19 cellular contexts compared by ENCODE assay signal in genomic region chr1:91828007-91828321, GRCh38. TPM values are rescaled to one million over a fixed set of nuclear protein-coding genes. Genes with fewer than 3 reads are reported as not detected.
DNase-seq lines count a peak whose midpoint lies in the region; ATAC-seq and TF ChIP-seq lines count a peak whose summit lies in the region.
"Had no signal": no experiment of that assay in that cellular context is flagged by ENCODE, and none has a peak within 500 bp of the region (broad histone marks: within the 10 kb centered on the region; RNA-seq: fewer than 3 reads in every experiment).

No MANE protein-coding gene starts in this region.

- no peaks in the 10 kb centered on the region for H3K9me3 Mint-ChIP-seq in activated CD4-positive, alpha-beta memory T cell treated with anti-CD3 and anti-CD28 coated beads for 36 hours
- H3K9me3 Mint-ChIP-seq: activated naive CD8-positive, alpha-beta T cell treated with anti-CD3 and anti-CD28 coated beads for 36 hours; activated T-cell treated with anti-CD3 and anti-CD28 coated beads, Interleukin-2, amount 50 U/mL, for 24 hours; neural progenitor cell had no signal

- no peak overlapping the region for H3K4me3 Mint-ChIP-seq in activated CD4-positive, alpha-beta memory T cell treated with anti-CD3 and anti-CD28 coated beads for 36 hours
- H3K4me3 Mint-ChIP-seq: activated naive CD8-positive, alpha-beta T cell treated with anti-CD3 and anti-CD28 coated beads for 36 hours; activated T-cell treated with anti-CD3 and anti-CD28 coated beads, Interleukin-2, amount 50 U/mL, for 24 hours; neural progenitor cell had no signal

- no peak for TF ChIP-seq POLR2A in stomach (IDR thresholded peaks at IDR 0.05)

- H3K27ac Mint-ChIP-seq in activated CD4-positive, alpha-beta memory T cell treated with anti-CD3 and anti-CD28 coated beads for 36 hours = no peak overlapping the region
- H3K27ac Mint-ChIP-seq: activated naive CD8-positive, alpha-beta T cell treated with anti-CD3 and anti-CD28 coated beads for 36 hours; activated T-cell treated with anti-CD3 and anti-CD28 coated beads, Interleukin-2, amount 50 U/mL, for 24 hours; neural progenitor cell had no signal

- peaks cover 23% of the 10 kb centered on the region for H3K4me1 Mint-ChIP-seq in activated CD4-positive, alpha-beta memory T cell treated with anti-CD3 and anti-CD28 coated beads for 36 hours (ENCODE audit: low read depth)

- H3K27ac ChIP-seq in esophagus (ENCODE audit: low read depth in 2 of 2, low read length in 1 of 2) (peak overlapping the region; percentile 71 to 76), lower lobe of right lung (peak overlapping the region; percentile 13), stomach (peak overlapping the region in 3 of 5 donors; percentile 9 to 25 (median 11))
- H3K27ac ChIP-seq: BLaER1 treated with 17β-estradiol and CSF1 and Interleukin-3, amounts not matched to agents 10 nM and 100 nM; neural progenitor cell; SJSA1 had no signal

- H3K9me3 ChIP-seq in esophagus (ENCODE audit: control insufficient read depth in 2 of 2, insufficient read depth in 1 of 2, low read depth in 1 of 2, low read length in 1 of 2) = no peaks in the 10 kb centered on the region
- no peaks in the 10 kb centered on the region for H3K9me3 ChIP-seq in lower lobe of right lung
- no peaks in the 10 kb centered on the region for H3K9me3 ChIP-seq in stomach
- H3K9me3 ChIP-seq: BLaER1 treated with 17β-estradiol and CSF1 and Interleukin-3, amounts not matched to agents 10 nM and 100 nM had no signal

- no peaks in the 10 kb centered on the region for H3K27me3 Mint-ChIP-seq in activated CD4-positive, alpha-beta memory T cell treated with anti-CD3 and anti-CD28 coated beads for 36 hours
- H3K27me3 Mint-ChIP-seq: activated naive CD8-positive, alpha-beta T cell treated with anti-CD3 and anti-CD28 coated beads for 36 hours; activated T-cell treated with anti-CD3 and anti-CD28 coated beads, Interleukin-2, amount 50 U/mL, for 24 hours had no signal

- no peak overlapping the region for H3K4me3 ChIP-seq in esophagus (ENCODE audit: low read depth in 1 of 2, low read length in 2 of 2)
- H3K4me3 ChIP-seq in lower lobe of right lung = no peak overlapping the region
- H3K4me3 ChIP-seq in stomach = no peak overlapping the region
- H3K4me3 ChIP-seq: BLaER1 treated with 17β-estradiol and CSF1 and Interleukin-3, amounts not matched to agents 10 nM and 100 nM; neural progenitor cell; SJSA1; skin epidermis had no signal

- TF ChIP-seq CTCF in lower lobe of right lung (IDR thresholded peaks at IDR 0.05) (no peak), stomach (IDR thresholded peaks at IDR 0.05) (no peak)

- DNase-seq in lower lobe of right lung (no peak), stomach (no peak), NCI-H2227 (lab: John Stamatoyannopoulos, UW; ENCODE audit: unreplicated experiment) (no peak)
- DNase-seq in stimulated activated naive CD8-positive, alpha-beta T cell treated with anti-CD3 and anti-CD28 coated beads, Interleukin-15, Interleukin-2, amounts not matched to agents 100 U/mL and 50 U/mL, for 24 hours = no peak
- no peak for DNase-seq in activated CD4-positive, alpha-beta memory T cell treated with anti-CD3 and anti-CD28 coated beads for 36 hours
- DNase-seq: activated CD4-positive, alpha-beta T cell treated with anti-CD3 and anti-CD28 coated beads, Interleukin-2, amount 50 U/mL, for 1 hour; activated naive CD8-positive, alpha-beta T cell treated with anti-CD3 and anti-CD28 coated beads for 36 hours; activated T-cell treated with anti-CD3 and anti-CD28 coated beads, Interleukin-2, amount 50 U/mL, for 24 hours; caudate nucleus; effector CD8-positive, alpha-beta T cell; islet precursor cell; stimulated activated naive CD4-positive, alpha-beta T cell treated with Interleukin-2 at 50 U/mL for 16 hours; T1000 had no signal

- POLR2A ChIA-PET in activated CD4-positive, alpha-beta memory T cell treated with anti-CD3 and anti-CD28 coated beads for 36 hours (lab: Charles Lee) = no interaction called here

- H3K36me3 ChIP-seq in esophagus (ENCODE audit: control insufficient read depth in 2 of 2, insufficient read depth in 2 of 2, low read length in 1 of 2) (no peaks in the 10 kb centered on the region), lower lobe of right lung (no peaks in the 10 kb centered on the region), stomach (no peaks in the 10 kb centered on the region)
- H3K36me3 ChIP-seq: BLaER1 treated with 17β-estradiol and CSF1 and Interleukin-3, amounts not matched to agents 10 nM and 100 nM; neural progenitor cell; SJSA1 had no signal

- H3K4me1 ChIP-seq in esophagus (ENCODE audit: control insufficient read depth in 2 of 2, insufficient read depth in 2 of 2, low read length in 1 of 2) = peaks cover 6 to 16% of the 10 kb centered on the region in 2 donors
- peaks cover 47% of the 10 kb centered on the region for H3K4me1 ChIP-seq in lower lobe of right lung
- H3K4me1 ChIP-seq in stomach = peaks cover 26 to 56% (median 37%) of the 10 kb centered on the region in 4 donors

- H3K36me3 Mint-ChIP-seq in activated CD4-positive, alpha-beta memory T cell treated with anti-CD3 and anti-CD28 coated beads for 36 hours = no peaks in the 10 kb centered on the region
- H3K36me3 Mint-ChIP-seq: activated naive CD8-positive, alpha-beta T cell treated with anti-CD3 and anti-CD28 coated beads for 36 hours; neural progenitor cell had no signal

- H3K27me3 ChIP-seq in esophagus (ENCODE audit: control insufficient read depth in 1 of 2, insufficient read depth in 2 of 2, low read length in 2 of 2) = no peaks in the 10 kb centered on the region
- no peaks in the 10 kb centered on the region for H3K27me3 ChIP-seq in lower lobe of right lung (ENCODE audit: low read depth)
- H3K27me3 ChIP-seq in stomach = no peaks in the 10 kb centered on the region
- H3K27me3 ChIP-seq: BLaER1 treated with 17β-estradiol and CSF1 and Interleukin-3, amounts not matched to agents 10 nM and 100 nM; neural progenitor cell; SJSA1 had no signal

- ATAC-seq in lower lobe of right lung = peak; percentile 5 to 30
- no peak for ATAC-seq in stimulated activated naive CD8-positive, alpha-beta T cell treated with anti-CD3 and anti-CD28 coated beads, Interleukin-15, Interleukin-2, amounts not matched to agents 100 U/mL and 50 U/mL, for 24 hours

- intact Hi-C loops in lower lobe of right lung (cut with DNase I) (no loop called here), stomach (cut with DNase I; ENCODE audit: low total_unique reads) (no loop called here)
- intact Hi-C loops in activated CD4-positive, alpha-beta memory T cell treated with anti-CD3 and anti-CD28 coated beads for 36 hours (cut with micrococcal nuclease) = no loop called here

- no peak for TF ChIP-seq EP300 in stomach (IDR thresholded peaks at IDR 0.05)

- 33 to 37% methylated on average over 6 of the region's 6 CpGs for WGBS in esophagus, 2 donors
- WGBS in stomach, 5 donors = 28 to 59% (median 30%) methylated on average over 6 of the region's 6 CpGs

- CTCF ChIA-PET in activated CD4-positive, alpha-beta memory T cell treated with anti-CD3 and anti-CD28 coated beads for 36 hours (lab: Charles Lee) = no interaction called here

TF ChIP-seq in PFSK-1, 5 proteins besides CTCF, POLR2A, EP300 and RAD21:
- TF ChIP-seq SIN3A (IDR thresholded peaks at IDR 0.05; ENCODE audit: borderline replicate concordance, insufficient read depth, low read length) = no peak; the same call in 1 of the 2 replicates
- TF ChIP-seq REST (IDR thresholded peaks at IDR 0.05; ENCODE audit: insufficient read depth in 1 of 2, low read depth in 2 of 2, low read length in 2 of 2) = no peak
- TF ChIP-seq TAF1 (IDR thresholded peaks at IDR 0.05; ENCODE audit: borderline replicate concordance, insufficient read depth, low read length) = 0 out of 2 replicates have a peak, but pooled peaks have one; percentile 28
- no peak; the same call in 1 of the 2 replicates for TF ChIP-seq POLR2AphosphoS5 (IDR thresholded peaks at IDR 0.05; ENCODE audit: low read depth, low read length)
- no peak for TF ChIP-seq FOXP2 (optimal IDR thresholded peaks at IDR 0.05; ENCODE audit: borderline replicate concordance, extremely low read depth, extremely low read length, insufficient read depth)

RNA-seq across cellular contexts. Expression of gene TGFBR3, which starts 58.0 kb away (rescaled TPM):
- 61.8 TPM for polyA plus RNA-seq in PFSK-1 (2012; ENCODE audit: insufficient read length, low read depth)
- 10 to 100 TPM in 1 of 2 donors, 1 to 10 TPM in 1; 3.8 to 10.5 TPM for polyA plus RNA-seq in esophagus
- total RNA-seq in lower lobe of right lung = 51.7 TPM
- 100 to 1,000 TPM in 2 of 5 donors, 10 to 100 TPM in 3; 57.8 to 689 (median 89.9) TPM for total RNA-seq in stomach
- polyA plus RNA-seq in stomach = 10 to 100 TPM in 1 of 3 donors, 1 to 10 TPM in 2; 4.2 to 11.1 (median 9.2) TPM
- 1 to 10 TPM; 4.5 to 4.9 TPM for total RNA-seq in activated CD4-positive, alpha-beta memory T cell treated with anti-CD3 and anti-CD28 coated beads for 36 hours

Comparison
In these comparisons a context has a peak if more than half of its experiments do, and no peak if none do; other contexts are left out.
1. H3K27ac ChIP-seq: peak in every context shown above with its lines; median percentile 74 in esophagus; 13 in lower lobe of right lung; 11 in stomach.